1 cellular context compared by ENCODE assay signal in genomic region chrX:107154787-107155620, GRCh38.
TF ChIP-seq lines count a peak whose summit lies in the region.

No MANE protein-coding gene starts in this region.

TF ChIP-seq in HepG2, 621 proteins besides CTCF, POLR2A, EP300 and RAD21:
- TF ChIP-seq FOSL2 (CRISPR knock-in tag; IDR thresholded peaks at IDR 0.05) (peak; percentile 23; the same call in 1 of the 2 replicates), TGIF2 (CRISPR knock-in tag; IDR thresholded peaks at IDR 0.05) (no peak)
